1 cellular context compared by ENCODE assay signal in the genomic region with DNA sequence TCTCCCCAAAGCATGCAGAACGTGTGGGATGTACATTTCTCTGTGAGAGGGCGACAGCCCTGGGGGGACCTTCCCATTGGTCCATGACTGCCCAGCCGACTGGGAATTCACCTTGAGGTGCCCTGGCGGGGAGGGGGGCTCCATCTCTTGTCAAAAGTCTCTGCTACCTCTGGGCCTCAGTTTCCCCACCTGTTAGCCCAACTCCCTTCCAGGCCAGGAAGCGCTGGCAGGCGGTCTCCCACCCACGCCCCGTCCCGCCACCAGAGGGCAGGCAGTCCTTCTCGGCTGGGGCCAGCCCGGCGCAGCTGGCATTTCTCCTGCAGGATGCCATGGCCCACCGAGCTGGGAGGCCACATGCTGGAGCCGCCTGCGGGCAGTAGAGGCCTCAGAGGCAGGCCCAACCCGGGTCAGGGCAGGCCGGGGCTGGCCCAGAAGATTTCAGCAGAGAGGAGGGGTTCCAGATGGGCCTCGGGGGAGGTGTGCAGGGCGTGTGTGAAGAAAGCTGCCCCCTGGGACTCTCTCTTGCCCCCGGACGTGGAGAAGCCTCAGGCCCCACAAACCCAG.
TF ChIP-seq lines count a peak whose summit lies in the region.

No MANE protein-coding gene starts in this region.

TF ChIP-seq in liver, 16 proteins besides CTCF, POLR2A, EP300 and RAD21 (continued from another document):
- TF ChIP-seq, protein P1, sequence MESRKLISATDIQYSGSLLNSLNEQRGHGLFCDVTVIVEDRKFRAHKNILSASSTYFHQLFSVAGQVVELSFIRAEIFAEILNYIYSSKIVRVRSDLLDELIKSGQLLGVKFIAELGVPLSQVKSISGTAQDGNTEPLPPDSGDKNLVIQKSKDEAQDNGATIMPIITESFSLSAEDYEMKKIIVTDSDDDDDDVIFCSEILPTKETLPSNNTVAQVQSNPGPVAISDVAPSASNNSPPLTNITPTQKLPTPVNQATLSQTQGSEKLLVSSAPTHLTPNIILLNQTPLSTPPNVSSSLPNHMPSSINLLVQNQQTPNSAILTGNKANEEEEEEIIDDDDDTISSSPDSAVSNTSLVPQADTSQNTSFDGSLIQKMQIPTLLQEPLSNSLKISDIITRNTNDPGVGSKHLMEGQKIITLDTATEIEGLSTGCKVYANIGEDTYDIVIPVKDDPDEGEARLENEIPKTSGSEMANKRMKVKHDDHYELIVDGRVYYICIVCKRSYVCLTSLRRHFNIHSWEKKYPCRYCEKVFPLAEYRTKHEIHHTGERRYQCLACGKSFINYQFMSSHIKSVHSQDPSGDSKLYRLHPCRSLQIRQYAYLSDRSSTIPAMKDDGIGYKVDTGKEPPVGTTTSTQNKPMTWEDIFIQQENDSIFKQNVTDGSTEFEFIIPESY (IDR thresholded peaks at IDR 0.05) = no peak
- TF ChIP-seq TAF1 (conservative IDR thresholded peaks at IDR 0.05) = no peak
- TF ChIP-seq GABPA (IDR thresholded peaks at IDR 0.05 in 1 of 2, conservative IDR thresholded peaks at IDR 0.05 in 1 of 2) = no peak
- no peak for TF ChIP-seq HNF4A (conservative IDR thresholded peaks at IDR 0.05)
